Comparison of ENCODE assay signal across 10 cellular contexts in the genomic region with DNA sequence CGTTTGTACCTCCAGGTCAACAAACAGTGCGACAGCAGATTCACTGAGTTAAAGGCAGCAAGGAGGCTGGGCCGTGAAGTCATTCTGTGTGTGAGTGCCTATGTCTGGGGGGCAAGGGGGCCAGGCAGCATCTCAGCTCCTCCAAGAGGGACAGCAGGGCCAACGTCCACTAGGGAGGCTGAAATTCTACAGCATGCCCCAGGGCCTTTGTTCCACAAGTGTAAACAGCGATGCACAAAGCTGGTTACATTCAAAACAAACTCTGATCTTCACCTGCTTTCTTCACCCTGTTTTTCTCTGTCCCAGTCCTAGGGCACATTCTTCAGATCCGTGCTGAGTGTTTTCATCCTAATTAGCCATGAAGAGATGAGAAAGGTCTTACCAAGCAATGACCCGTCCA.
"Had no signal": no experiment of that assay in that cellular context is flagged by ENCODE, and none has a peak within 500 bp of the region (broad histone marks: within the 10 kb centered on the region; RNA-seq: fewer than 3 reads in every experiment).

No MANE protein-coding gene starts in this region.

- H3K27ac Mint-ChIP-seq: HFFc6 had no signal

- ATAC-seq: HCT116 had no signal

- H3K36me3 ChIP-seq: HAP-1 had no signal

- H3K4me1 ChIP-seq: HAP-1 had no signal

- H3K9me3 Mint-ChIP-seq: HFFc6 had no signal

- H3K4me3 Mint-ChIP-seq: HFFc6 had no signal

- H3K27ac ChIP-seq: GM23248, HL-60 had no signal

- H3K9ac ChIP-seq: GM23248 had no signal

- H2AFZ ChIP-seq: GM23248 had no signal

- H3K9me3 ChIP-seq: HAP-1 had no signal

- H3K4me3 ChIP-seq: GM23248, HAP-1, K562 had no signal

- DNase-seq: GM23248, GOT3, H7, HFFc6, IMR-90, KG1 had no signal
